In genomic region chr16:87860553-87861299, GRCh38 we compare ENCODE assay signal across 1 cellular context.
TF ChIP-seq lines count a peak whose summit lies in the region.

No MANE protein-coding gene starts in this region.

TF ChIP-seq in HepG2, 621 proteins besides CTCF, POLR2A, EP300 and RAD21 (continued from another document and continues in another):
- 0 out of 2 replicates have a peak, but pooled peaks have one; percentile 44 for TF ChIP-seq ZHX1 (CRISPR knock-in tag; IDR thresholded peaks at IDR 0.05; ENCODE audit: low read depth)
- TF ChIP-seq ZNF704 (CRISPR knock-in tag; IDR thresholded peaks at IDR 0.05; ENCODE audit: borderline replicate concordance) = no peak
- TF ChIP-seq CREBL2 (CRISPR knock-in tag; IDR thresholded peaks at IDR 0.05; ENCODE audit: borderline replicate concordance) = no peak
- TF ChIP-seq ZNF691 (CRISPR knock-in tag; IDR thresholded peaks at IDR 0.05; ENCODE audit: borderline replicate concordance, low read depth) = peak; percentile 62; the same call in 1 of the 2 replicates
- no peak for TF ChIP-seq ESRRA (CRISPR knock-in tag; IDR thresholded peaks at IDR 0.05; ENCODE audit: low read depth)
- TF ChIP-seq NFIC (IDR thresholded peaks at IDR 0.05; ENCODE audit: low read length) = no peak
- TF ChIP-seq PBX3 (CRISPR knock-in tag; IDR thresholded peaks at IDR 0.05; ENCODE audit: borderline replicate concordance) = no peak
- peak; percentile 60; the same call in 1 of the 2 replicates for TF ChIP-seq RXRA (CRISPR knock-in tag; IDR thresholded peaks at IDR 0.05)
- no peak for TF ChIP-seq ZFP36L2 (CRISPR knock-in tag; IDR thresholded peaks at IDR 0.05)
- TF ChIP-seq CBX1 (IDR thresholded peaks at IDR 0.05; ENCODE audit: low read depth) = peak; percentile 39
- TF ChIP-seq ZNF354B (CRISPR knock-in tag; IDR thresholded peaks at IDR 0.05) = no peak
- TF ChIP-seq ZMAT5 (CRISPR knock-in tag; IDR thresholded peaks at IDR 0.05; ENCODE audit: borderline replicate concordance, low read depth) = no peak
- no peak for TF ChIP-seq ZNF652 (CRISPR knock-in tag; IDR thresholded peaks at IDR 0.05; ENCODE audit: borderline replicate concordance, low read depth)
- TF ChIP-seq CERS6 (CRISPR knock-in tag; IDR thresholded peaks at IDR 0.05) = no peak
- 0 out of 2 replicates have a peak, but pooled peaks have one; percentile 24 for TF ChIP-seq ZNF552 (CRISPR knock-in tag; IDR thresholded peaks at IDR 0.05; ENCODE audit: borderline replicate concordance)
- TF ChIP-seq SIN3A (IDR thresholded peaks at IDR 0.05; ENCODE audit: borderline replicate concordance, low read depth, low read length) = peak; percentile 49; the same call in 1 of the 2 replicates
- no peak for TF ChIP-seq ZNF33B (CRISPR knock-in tag; IDR thresholded peaks at IDR 0.05)
- no peak for TF ChIP-seq ETV6 (CRISPR knock-in tag; conservative IDR thresholded peaks at IDR 0.05)
- no peak for TF ChIP-seq ZNF773 (CRISPR knock-in tag; IDR thresholded peaks at IDR 0.05; ENCODE audit: borderline replicate concordance)
- TF ChIP-seq ZNF850 (CRISPR knock-in tag; conservative IDR thresholded peaks at IDR 0.05) = no peak
- TF ChIP-seq RARA (CRISPR knock-in tag; IDR thresholded peaks at IDR 0.05) = peak; percentile 69
- TF ChIP-seq ZNF788 (CRISPR knock-in tag; IDR thresholded peaks at IDR 0.05; ENCODE audit: borderline replicate concordance) = peak; percentile 78; the same call in 1 of the 2 replicates
- peak; percentile 96 for TF ChIP-seq NFE2 (CRISPR knock-in tag; IDR thresholded peaks at IDR 0.05)
- peak; percentile 39; the same call in 1 of the 2 replicates for TF ChIP-seq BHLHE40 (IDR thresholded peaks at IDR 0.05; ENCODE audit: low read length)
- no peak for TF ChIP-seq ZNF629 (CRISPR knock-in tag; conservative IDR thresholded peaks at IDR 0.05)
- peak; percentile 28 for TF ChIP-seq IKZF4 (CRISPR knock-in tag; IDR thresholded peaks at IDR 0.05; ENCODE audit: borderline replicate concordance, low read depth, not compliant biosample characterization)
- TF ChIP-seq PITX1 (CRISPR knock-in tag; IDR thresholded peaks at IDR 0.05) = peak; percentile 62
- 0 out of 2 replicates have a peak, but pooled peaks have one; percentile 38 for TF ChIP-seq TCF7 (IDR thresholded peaks at IDR 0.05; ENCODE audit: low read depth)
- TF ChIP-seq ZNF580 (CRISPR knock-in tag; IDR thresholded peaks at IDR 0.05; ENCODE audit: borderline replicate concordance, low read depth) = 0 out of 2 replicates have a peak, but pooled peaks have one; percentile 59
- no peak for TF ChIP-seq SP140L (CRISPR knock-in tag; IDR thresholded peaks at IDR 0.05; ENCODE audit: borderline replicate concordance)
- TF ChIP-seq ZNF280D (CRISPR knock-in tag; IDR thresholded peaks at IDR 0.05) = peak; percentile 72; the same call in 1 of the 2 replicates
- TF ChIP-seq SNAPC4 (CRISPR knock-in tag; IDR thresholded peaks at IDR 0.05) = no peak
- TF ChIP-seq ZNF124 (CRISPR knock-in tag; IDR thresholded peaks at IDR 0.05) = peak; percentile 51; the same call in 1 of the 2 replicates
- peak; percentile 57 for TF ChIP-seq POLR2G (IDR thresholded peaks at IDR 0.05; ENCODE audit: low read depth, low read length)
- peak; percentile 69 to 83 for TF ChIP-seq MAFK (conservative IDR thresholded peaks at IDR 0.05 in 1 of 2, IDR thresholded peaks at IDR 0.05 in 1 of 2; ENCODE audit: low read length in 2 of 2)
- TF ChIP-seq ZNF430 (CRISPR knock-in tag; IDR thresholded peaks at IDR 0.05) = peak; percentile 36
- TF ChIP-seq EED (CRISPR knock-in tag; IDR thresholded peaks at IDR 0.05) = peak; percentile 84; the same call in 1 of the 2 replicates
- peak; percentile 70; the same call in 1 of the 2 replicates for TF ChIP-seq MAX (IDR thresholded peaks at IDR 0.05)
- TF ChIP-seq POGZ (CRISPR knock-in tag; IDR thresholded peaks at IDR 0.05) = no peak
- no peak for TF ChIP-seq MBNL3 (CRISPR knock-in tag; conservative IDR thresholded peaks at IDR 0.05)
- TF ChIP-seq ZFP37 (CRISPR knock-in tag; IDR thresholded peaks at IDR 0.05; ENCODE audit: borderline replicate concordance) = 0 out of 2 replicates have a peak, but pooled peaks have one; percentile 15
- TF ChIP-seq ZMYM3 (CRISPR knock-in tag; IDR thresholded peaks at IDR 0.05) = peak; percentile 65; the same call in 1 of the 2 replicates
- no peak for TF ChIP-seq IRX3 (CRISPR knock-in tag; IDR thresholded peaks at IDR 0.05; ENCODE audit: borderline replicate concordance, low read depth)
- TF ChIP-seq MXD1 (CRISPR knock-in tag; IDR thresholded peaks at IDR 0.05) = no peak
- peak; percentile 22; the same call in 1 of the 2 replicates for TF ChIP-seq FOXO1 (CRISPR knock-in tag; IDR thresholded peaks at IDR 0.05)
- TF ChIP-seq ZNF567 (CRISPR knock-in tag; IDR thresholded peaks at IDR 0.05; ENCODE audit: borderline replicate concordance) = 0 out of 2 replicates have a peak, but pooled peaks have one; percentile 75
- TF ChIP-seq KLF11 (CRISPR knock-in tag; IDR thresholded peaks at IDR 0.05) = peak; percentile 60; the same call in 1 of the 2 replicates
- no peak for TF ChIP-seq ZNF205 (CRISPR knock-in tag; IDR thresholded peaks at IDR 0.05)
